Comparison of ENCODE assay signal across 6 cellular contexts in the genomic region with DNA sequence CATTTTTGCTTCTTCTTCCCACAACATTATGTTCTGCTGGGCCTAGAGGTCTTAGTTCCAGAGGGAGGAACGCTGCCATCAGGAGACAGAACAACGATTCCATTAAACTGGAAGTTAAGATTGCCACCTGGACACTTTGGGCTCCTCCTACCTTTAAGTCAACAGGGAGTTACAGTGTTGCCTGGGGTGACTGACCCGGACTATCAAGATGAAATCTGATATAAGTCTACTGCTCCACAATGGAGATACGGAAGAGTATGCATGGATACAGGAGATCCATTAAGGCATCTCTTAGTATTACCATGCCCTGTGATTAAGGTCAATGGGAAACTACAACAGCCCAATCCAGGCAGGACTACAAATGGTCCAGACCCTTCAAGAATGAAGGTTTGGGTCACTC. TPM values are rescaled to one million over a fixed set of nuclear protein-coding genes. Genes with fewer than 3 reads are reported as not detected.
DNase-seq lines count a peak whose midpoint lies in the region; TF ChIP-seq lines count a peak whose summit lies in the region.
"Not testable (repeated sequence)": the region's sequence is repeated elsewhere in the genome, so short reads cannot be mapped to it uniquely, and the experiment has no call there.

No MANE protein-coding gene starts in this region.

- not testable (repeated sequence) for H3K4me3 ChIP-seq in endodermal cell (ENCODE audit: low read length); liver (ENCODE audit: low read depth in 1 of 3, low read length in 3 of 3)

- not testable (repeated sequence) for H3K9ac ChIP-seq in endodermal cell (ENCODE audit: extremely low read depth, low read length, poor library complexity, severe bottlenecking); liver (ENCODE audit: low read depth in 1 of 2, low read length in 2 of 2)

- not testable (repeated sequence) for H3K27me3 ChIP-seq in endodermal cell (ENCODE audit: control insufficient read depth, insufficient read depth, low read length, poor library complexity, severe bottlenecking); liver (ENCODE audit: control insufficient read depth in 4 of 4, insufficient read depth in 4 of 4, low read length in 3 of 4)

- H3K36me3 Mint-ChIP-seq in endodermal cell (ENCODE audit: low read depth): not testable (repeated sequence)

- H3K9me3 Mint-ChIP-seq in endodermal cell: not testable (repeated sequence)

- not testable (repeated sequence) for H3K36me3 ChIP-seq in endodermal cell (ENCODE audit: control insufficient read depth, insufficient read depth, low read length); liver (ENCODE audit: control insufficient read depth in 4 of 4, insufficient read depth in 3 of 4, low read depth in 1 of 4, low read length in 3 of 4)

- not testable (repeated sequence) for H3K4me1 ChIP-seq in endodermal cell (ENCODE audit: control insufficient read depth, insufficient read depth, low read length)
- peaks cover 0 to 32% (median 16%) of the 10 kb centered on the region in 4 donors for H3K4me1 ChIP-seq in liver (ENCODE audit: control insufficient read depth in 4 of 4, insufficient read depth in 4 of 4, low read length in 3 of 4)

- H3K27ac ChIP-seq in 22Rv1: peak overlapping the region; percentile 33
- H3K27ac ChIP-seq in endodermal cell (ENCODE audit: low read depth, low read length); liver (ENCODE audit: low read depth in 1 of 2, low read length in 2 of 2): not testable (repeated sequence)

- 96 to 97% methylated on average over 4 of the region's 4 CpGs for whole genome bisulfite sequencing in endodermal cell (ENCODE audit: insufficient coverage in 1 of 2, insufficient read length in 1 of 2), 2 experiments
- WGBS in liver: 51% methylated on average over 4 of the region's 4 CpGs

- H3K27me3 Mint-ChIP-seq in endodermal cell (ENCODE audit: insufficient read depth): not testable (repeated sequence)

- peak; percentile 16 for DNase-seq in DMS53 (lab: John Stamatoyannopoulos, UW)
- DNase-seq in NCI-H146 (lab: John Stamatoyannopoulos, UW): peak; percentile 10
- peak; percentile 52 for DNase-seq in NCI-H510A treated with DMSO at 0.1 percent for 48 hours (lab: John Stamatoyannopoulos, UW)
- peak; percentile 3 for DNase-seq in endodermal cell

- not testable (repeated sequence) for TF ChIP-seq RAD21 in liver (IDR thresholded peaks at IDR 0.05)

- TF ChIP-seq CTCF in 22Rv1 (IDR thresholded peaks at IDR 0.05); endodermal cell (conservative IDR thresholded peaks at IDR 0.05); liver (IDR thresholded peaks at IDR 0.05; ENCODE audit: low read depth, low read length, missing input control): not testable (repeated sequence)

- not testable (repeated sequence) for H3K9me3 ChIP-seq in endodermal cell (ENCODE audit: control insufficient read depth, low read length); liver (ENCODE audit: control insufficient read depth in 4 of 4, low read length in 3 of 4)

- H3K4me3 Mint-ChIP-seq in endodermal cell: not testable (repeated sequence)

- not testable (repeated sequence) for H3K4me1 Mint-ChIP-seq in endodermal cell

- not testable (repeated sequence) for H3K27ac Mint-ChIP-seq in endodermal cell

TF ChIP-seq in liver, 16 proteins besides CTCF, POLR2A, EP300 and RAD21:
- peak; percentile 5 to 18 for TF ChIP-seq RXRA (IDR thresholded peaks at IDR 0.05)
TF ChIP-seq in liver: peak in this region for 1; not testable (repeated sequence) for 15.

RNA-seq across cellular contexts. Expression of a gene that starts 41.5 kb away (rescaled TPM):
- 10 to 100 TPM; 20.1 to 26.0 TPM for total RNA-seq in endodermal cell
- 28.6 TPM for polyA plus RNA-seq in endodermal cell (2013, experiment 1 of 2)
- polyA plus RNA-seq in endodermal cell (2013, experiment 2 of 2): 26.3 TPM
- total RNA-seq in liver: 10 to 100 TPM; 13.0 to 17.5 TPM
- 10 to 100 TPM in 1 of 2 donors, 1 to 10 TPM in 1; 8.1 to 14.0 TPM for polyA plus RNA-seq in liver
